Comparison of ENCODE assay signal across 19 cellular contexts in the genomic region with DNA sequence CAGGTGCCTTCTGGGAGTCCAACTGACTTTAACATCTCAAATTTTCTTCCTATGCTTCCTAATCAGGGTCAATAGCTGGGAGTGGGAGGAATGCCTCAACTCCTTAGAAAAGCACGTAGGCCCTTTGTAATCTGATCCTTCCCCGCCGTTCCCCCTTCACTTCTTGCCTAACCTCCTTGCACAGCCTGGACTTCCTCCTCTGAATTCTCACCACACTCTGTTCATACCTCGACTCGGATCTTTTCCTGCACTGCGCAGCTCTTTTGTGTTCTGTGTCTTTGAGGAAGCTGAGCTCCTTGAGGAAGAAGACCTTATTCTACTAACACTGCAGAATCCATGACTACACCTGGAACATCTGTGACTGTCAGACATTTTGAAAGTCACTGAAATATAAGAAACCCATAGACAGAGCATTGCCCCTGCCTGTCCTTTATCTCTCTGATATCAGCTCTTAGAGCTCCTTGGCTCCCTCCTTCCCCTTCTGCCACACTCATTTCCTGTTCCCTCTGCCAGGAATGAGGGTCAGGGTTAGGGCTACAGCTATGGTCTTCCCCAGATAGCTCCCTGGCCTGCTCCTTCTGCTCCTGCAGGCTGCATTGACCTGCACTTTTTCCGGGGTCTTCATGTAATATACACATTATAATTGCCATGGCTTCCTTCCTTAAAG.
A peak's percentile ranks its signal among the peaks of the same experiment; 100 is the strongest.
DNase-seq lines count a peak whose midpoint lies in the region; ATAC-seq, FAIRE-seq and TF ChIP-seq lines count a peak whose summit lies in the region.
"Had no signal": no experiment of that assay in that cellular context is flagged by ENCODE, and none has a peak within 500 bp of the region (broad histone marks: within the 10 kb centered on the region; RNA-seq: fewer than 3 reads in every experiment).

No MANE protein-coding gene starts in this region.

- H4K91ac ChIP-seq in H1 (replicated peaks; ENCODE audit: insufficient read length, low read length) (peak overlapping the region; percentile 58), mesenchymal stem cell (ENCODE audit: low read length) (peak overlapping the region; percentile 68)

- H3K9me3 ChIP-seq in SK-N-SH (no peaks in the 10 kb centered on the region), H1 (ENCODE audit: insufficient read depth in 2 of 2, low read depth in 1 of 2, low read length in 1 of 2) (no peaks in the 10 kb centered on the region), mesenchymal stem cell (ENCODE audit: control insufficient read depth, low read length) (no peaks in the 10 kb centered on the region)
- H3K9me3 ChIP-seq: BLaER1 treated with 17β-estradiol and CSF1 and Interleukin-3, amounts not matched to agents 10 nM and 100 nM; MG63; SJSA1 had no signal

- H3K9ac ChIP-seq in SK-N-SH (no peak overlapping the region), H1 (replicated peaks in 1 of 4; ENCODE audit: extremely low read depth in 1 of 4, low read depth in 3 of 4, low read length in 3 of 4) (no peak overlapping the region), mesenchymal stem cell (ENCODE audit: low read length) (no peak overlapping the region)
- H3K9ac ChIP-seq: BLaER1 treated with 17β-estradiol and CSF1 and Interleukin-3, amounts not matched to agents 10 nM and 100 nM had no signal

- H3K14ac ChIP-seq in H1 (ENCODE audit: insufficient read length), result no peak overlapping the region
- no peak overlapping the region for H3K14ac ChIP-seq in mesenchymal stem cell (ENCODE audit: low read length in 2 of 2)

- H3K4me3 ChIP-seq in SK-N-SH (ENCODE audit: low read depth in 2 of 2, low read length in 1 of 2) (no peak overlapping the region), H1 (ENCODE audit: extremely low read depth in 1 of 4, insufficient read depth in 2 of 4, low read depth in 3 of 4, low read length in 4 of 4) (no peak overlapping the region), mesenchymal stem cell (ENCODE audit: insufficient read depth in 1 of 2, low read depth in 1 of 2, low read length in 2 of 2) (no peak overlapping the region)
- H3K4me3 ChIP-seq: BLaER1 treated with 17β-estradiol and CSF1 and Interleukin-3, amounts not matched to agents 10 nM and 100 nM; GM12878; MG63; SJSA1 had no signal

- no peaks in the 10 kb centered on the region for H3K36me3 ChIP-seq in SK-N-SH (replicated peaks in 1 of 2; ENCODE audit: control insufficient read depth in 1 of 2, insufficient read depth in 2 of 2, low read length in 1 of 2)
- no peaks in the 10 kb centered on the region for H3K36me3 ChIP-seq in H1 (ENCODE audit: control insufficient read depth in 2 of 4, insufficient read depth in 4 of 4, low read length in 3 of 4)
- H3K36me3 ChIP-seq in mesenchymal stem cell (ENCODE audit: control insufficient read depth in 1 of 2, insufficient read depth in 2 of 2, low read depth in 1 of 2, low read length in 2 of 2), result no peaks in the 10 kb centered on the region
- H3K36me3 ChIP-seq: BLaER1 treated with 17β-estradiol and CSF1 and Interleukin-3, amounts not matched to agents 10 nM and 100 nM; MG63; SJSA1 had no signal

- 79% methylated on average over 7 of the region's 7 CpGs for WGBS in SK-N-SH (ENCODE audit: low lambda C conversion rate)
- 83% methylated on average over 7 of the region's 7 CpGs; no CpG with 5 or more reads in 1 of the 2 experiments for WGBS in H1 (ENCODE audit: extremely low coverage in 1 of 2, insufficient coverage in 1 of 2, insufficient read length in 1 of 2, insufficient replicate concordance in 2 of 2, low coverage in 1 of 2, low lambda C conversion rate in 2 of 2, missing lambda C conversion rate in 1 of 2), 2 experiments
- 77% methylated on average over 7 of the region's 7 CpGs for WGBS in mesenchymal stem cell

- no peak overlapping the region for H2BK120ac ChIP-seq in H1 (replicated peaks; ENCODE audit: low read depth, low read length)
- no peak overlapping the region for H2BK120ac ChIP-seq in mesenchymal stem cell (ENCODE audit: low read depth, low read length)

- no peaks in the 10 kb centered on the region for H3K79me1 ChIP-seq in H1 (ENCODE audit: low read depth, low read length)
- H3K79me1 ChIP-seq in mesenchymal stem cell (replicated peaks; ENCODE audit: low read length, poor library complexity, severe bottlenecking), result no peaks in the 10 kb centered on the region

- DNase-seq in SK-N-SH (no peak), H1 (ENCODE audit: low read depth in 1 of 2, low spot score in 2 of 2) (no peak), mesenchymal stem cell (no peak), inferior parietal cortex (ENCODE audit: extremely low spot score) (no peak), NCI-H187 treated with DMSO at 0.1 percent for 48 hours (lab: John Stamatoyannopoulos, UW) (no peak)
- no peak for DNase-seq in activated T-cell treated with anti-CD3 and anti-CD28 coated beads, Interleukin-2, amount 50 U/mL, for 1 hour
- DNase-seq: KG1, MG63, NCI-H1105, NCI-H187, NCI-H446 had no signal

- H3K27ac ChIP-seq in SK-N-SH (ENCODE audit: low read depth in 2 of 2, low read length in 1 of 2) (no peak overlapping the region), H1 (ENCODE audit: low read depth, low read length) (no peak overlapping the region), mesenchymal stem cell (ENCODE audit: low read length, poor library complexity, severe bottlenecking) (no peak overlapping the region)
- H3K27ac ChIP-seq: 22Rv1; BLaER1 treated with 17β-estradiol and CSF1 and Interleukin-3, amounts not matched to agents 10 nM and 100 nM; RWPE1; SJSA1 had no signal

- H2AK5ac ChIP-seq in H1 (ENCODE audit: low read depth, low read length) (no peak overlapping the region), mesenchymal stem cell (ENCODE audit: low read length, severe bottlenecking) (no peak overlapping the region)

- no peaks in the 10 kb centered on the region for H4K20me1 ChIP-seq in SK-N-SH (ENCODE audit: insufficient read depth)
- no peaks in the 10 kb centered on the region for H4K20me1 ChIP-seq in H1 (replicated peaks in 1 of 2; ENCODE audit: control insufficient read depth in 1 of 2, insufficient read depth in 2 of 2, low read length in 2 of 2)
- H4K20me1 ChIP-seq: BLaER1 treated with 17β-estradiol and CSF1 and Interleukin-3, amounts not matched to agents 10 nM and 100 nM had no signal

- no peak for TF ChIP-seq EP300 in SK-N-SH (IDR thresholded peaks at IDR 0.05; ENCODE audit: borderline replicate concordance in 1 of 2, low read depth in 1 of 2, low read length in 1 of 2)
- no peak for TF ChIP-seq EP300 in H1 (IDR thresholded peaks at IDR 0.05; ENCODE audit: borderline replicate concordance in 1 of 2, low read depth in 2 of 2, low read length in 2 of 2)

- H2AFZ ChIP-seq in SK-N-SH (ENCODE audit: low read depth) (no peak overlapping the region; the same call in 1 of the 2 replicates), H1 (ENCODE audit: low read length) (peak overlapping the region; percentile 70; the same call in 1 of the 2 replicates), mesenchymal stem cell (ENCODE audit: low read depth, low read length) (no peak overlapping the region)

- no peak for TF ChIP-seq RAD21 in SK-N-SH (IDR thresholded peaks at IDR 0.05; ENCODE audit: low read length)
- no peak for TF ChIP-seq RAD21 in H1 (IDR thresholded peaks at IDR 0.05 in 1 of 2, conservative IDR thresholded peaks at IDR 0.05 in 1 of 2; ENCODE audit: low read depth in 2 of 2, low read length in 2 of 2)

- H2BK12ac ChIP-seq in H1 (ENCODE audit: low read depth, low read length), result no peak overlapping the region
- H2BK12ac ChIP-seq in mesenchymal stem cell (ENCODE audit: low read length in 2 of 2), result no peak overlapping the region

- TF ChIP-seq CTCF in SK-N-SH (IDR thresholded peaks at IDR 0.05), result no peak
- TF ChIP-seq CTCF in H1 (IDR thresholded peaks at IDR 0.05; ENCODE audit: control extremely low read depth in 1 of 3, insufficient read depth in 1 of 3, low read depth in 1 of 3, low read length in 3 of 3), result no peak

- 0 out of 2 replicates have a peak overlapping the region, but pooled peaks have one; percentile 34 for H3K18ac ChIP-seq in H1 (ENCODE audit: extremely low read depth, low read length)
- no peak overlapping the region for H3K18ac ChIP-seq in mesenchymal stem cell (ENCODE audit: low read depth in 1 of 2, low read length in 2 of 2)

- H3K4me2 ChIP-seq in SK-N-SH (0 out of 2 replicates have a peak overlapping the region, but pooled peaks have one; percentile 28), H1 (ENCODE audit: insufficient read depth in 1 of 2, low read depth in 2 of 2, low read length in 2 of 2) (no peak overlapping the region), mesenchymal stem cell (ENCODE audit: low read length, poor library complexity, severe bottlenecking) (no peak overlapping the region)
- H3K4me2 ChIP-seq: BLaER1 treated with 17β-estradiol and CSF1 and Interleukin-3, amounts not matched to agents 10 nM and 100 nM had no signal

- no peak overlapping the region for H4K8ac ChIP-seq in H1 (ENCODE audit: extremely low read depth, insufficient read depth, low read length)
- H4K8ac ChIP-seq in mesenchymal stem cell (ENCODE audit: low read length), result peak overlapping the region; percentile 84

- no peaks in the 10 kb centered on the region for H3F3A ChIP-seq in SK-N-SH (replicated peaks; ENCODE audit: insufficient read depth)

- FAIRE-seq in H1 (lab: Jason Lieb, UNC), result no peak
- FAIRE-seq: GM12878, GM18507 had no signal

- H2BK15ac ChIP-seq in H1 (ENCODE audit: low read length), result peak overlapping the region; percentile 5; the same call in 1 of the 2 replicates
- no peak overlapping the region for H2BK15ac ChIP-seq in mesenchymal stem cell (ENCODE audit: low read depth, poor library complexity, severe bottlenecking)

- no peak for TF ChIP-seq POLR2A in H1 (IDR thresholded peaks at IDR 0.05; ENCODE audit: control extremely low read depth in 1 of 2, low read depth in 2 of 2, low read length in 2 of 2)

- no peak overlapping the region for H4K5ac ChIP-seq in H1 (ENCODE audit: insufficient read length, low read depth, low read length)

- H3K4ac ChIP-seq in H1 (replicated peaks; ENCODE audit: insufficient read length, low read depth, low read length), result no peak overlapping the region
- no peak overlapping the region for H3K4ac ChIP-seq in mesenchymal stem cell (ENCODE audit: low read depth in 1 of 2, low read length in 2 of 2)

- H3K9me2 ChIP-seq in SK-N-SH, result no peaks in the 10 kb centered on the region

- H2BK5ac ChIP-seq in H1 (ENCODE audit: low read depth, low read length) (no peak overlapping the region), mesenchymal stem cell (ENCODE audit: low read depth, low read length, poor library complexity, severe bottlenecking) (no peak overlapping the region)

- no peaks in the 10 kb centered on the region for H3K23me2 ChIP-seq in H1 (ENCODE audit: low read depth, low read length)

- H3K23ac ChIP-seq in H1 (ENCODE audit: insufficient read length), result no peak overlapping the region
- H3K23ac ChIP-seq in mesenchymal stem cell (ENCODE audit: low read length in 2 of 2), result no peak overlapping the region

- H3K27me3 ChIP-seq in SK-N-SH (ENCODE audit: insufficient read depth) (no peaks in the 10 kb centered on the region), H1 (replicated peaks in 1 of 4; ENCODE audit: control insufficient read depth in 3 of 4, extremely low read depth in 1 of 4, insufficient read depth in 3 of 4, low read length in 3 of 4) (no peaks in the 10 kb centered on the region), mesenchymal stem cell (ENCODE audit: control insufficient read depth in 1 of 2, insufficient read depth in 1 of 2, low read length in 2 of 2) (no peaks in the 10 kb centered on the region)
- H3K27me3 ChIP-seq: BLaER1 treated with 17β-estradiol and CSF1 and Interleukin-3, amounts not matched to agents 10 nM and 100 nM; MG63; SJSA1 had no signal

- CTCF ChIA-PET in SK-N-SH (lab: Yijun Ruan, JAX), result no interaction called here
- CTCF ChIA-PET in H1 (lab: Charles Lee; ENCODE audit: partially characterized antibody), result interaction anchor here (0.7 to 1.7 kb wide), 3 partner anchors 9 to 14 kb away, joined by 3 to 5 read pairs (median 3); no protein-coding TSS in a partner anchor

- H3K4me1 ChIP-seq in SK-N-SH (ENCODE audit: control insufficient read depth in 1 of 2, insufficient read depth in 2 of 2, low read depth in 1 of 2, low read length in 1 of 2) (peaks cover 0 to 2% of the 10 kb centered on the region in 2 experiments; a peak in 2 of 4 replicates), H1 (replicated peaks in 1 of 4; ENCODE audit: control insufficient read depth in 3 of 4, insufficient read depth in 4 of 4, low read length in 3 of 4) (peaks cover 0 to 8% (median 4%) of the 10 kb centered on the region in 4 experiments; a peak in 3 of 7 replicates), mesenchymal stem cell (ENCODE audit: control insufficient read depth, insufficient read depth, low read depth, low read length) (no peaks in the 10 kb centered on the region)
- H3K4me1 ChIP-seq: BLaER1 treated with 17β-estradiol and CSF1 and Interleukin-3, amounts not matched to agents 10 nM and 100 nM; SJSA1 had no signal

- POLR2A ChIA-PET in SK-N-SH (lab: Yijun Ruan, JAX) (no interaction called here), H1 (lab: Charles Lee; ENCODE audit: partially characterized antibody) (no interaction called here)

- H3K79me2 ChIP-seq in SK-N-SH (ENCODE audit: insufficient read depth), result no peaks in the 10 kb centered on the region
- no peaks in the 10 kb centered on the region for H3K79me2 ChIP-seq in H1 (ENCODE audit: control insufficient read depth in 1 of 2, insufficient read depth in 2 of 2, low read length in 2 of 2)

- peak overlapping the region; percentile 24; the same call in 1 of the 2 replicates for H2BK20ac ChIP-seq in H1 (ENCODE audit: low read length)

- ATAC-seq in SK-N-SH treated with all-trans-retinoic acid at 6 μM for 48 hours, result no peak
- ATAC-seq in HG02610 (IDR thresholded peaks at IDR 0.05; ENCODE audit: unreplicated experiment), result no peak
- ATAC-seq: GM12878 had no signal

- no peak overlapping the region for H3K56ac ChIP-seq in H1 (replicated peaks; ENCODE audit: insufficient read length, low read depth, low read length)
